In genomic region chr2:110834134-110834827, GRCh38 we compare ENCODE assay signal across 26 cellular contexts.
"Had no signal": no experiment of that assay in that cellular context is flagged by ENCODE, and none has a peak within 500 bp of the region (broad histone marks: within the 10 kb centered on the region; RNA-seq: fewer than 3 reads in every experiment).

No MANE protein-coding gene starts in this region.

- H3K27ac ChIP-seq: esophagus muscularis mucosa, foreskin keratinocyte, right atrium auricular region, suprapubic skin, tibial artery, upper lobe of right lung had no signal

- H3K36me3 ChIP-seq: esophagus muscularis mucosa, right atrium auricular region, suprapubic skin, tibial artery, upper lobe of right lung had no signal

- H3K4me3 Mint-ChIP-seq: activated CD4-positive, alpha-beta T cell treated with anti-CD3 and anti-CD28 coated beads for 36 hours; activated CD8-positive, alpha-beta memory T cell treated with anti-CD3 and anti-CD28 coated beads, Interleukin-2, amount 10 ng/mL, durations not matched to agents 7 days and 5 days; activated CD8-positive, alpha-beta T cell treated with anti-CD3 and anti-CD28 coated beads, Interleukin-2, amount 10 ng/mL, durations not matched to agents 7 days and 5 days; activated naive CD8-positive, alpha-beta T cell; central memory CD8-positive, alpha-beta T cell; dendritic cell treated with granulocyte-macrophage colony-stimulating factor and Interleukin-4, amounts not matched to agents 40 ng/mL and 50 ng/mL, for 4 days; immature natural killer cell; mesothelial cell of epicardium; naive thymus-derived CD4-positive, alpha-beta T cell; stimulated activated naive B cell treated with anti-CD40 and anti-IgM and Interleukin-4, amounts not matched to agents 10 μg/mL and 1 μg/mL and 100 μg/mL, for 72 hours; T-helper 2 cell treated with Interferon-gamma antibody and Interleukin-4, amounts not matched to agents 5 μg/mL and 100 μg/mL, for 36 hours had no signal

- H3K4me1 Mint-ChIP-seq: activated CD8-positive, alpha-beta memory T cell treated with anti-CD3 and anti-CD28 coated beads, Interleukin-2, amount 10 ng/mL, durations not matched to agents 7 days and 5 days had no signal

- H3K36me3 Mint-ChIP-seq: activated CD8-positive, alpha-beta memory T cell treated with anti-CD3 and anti-CD28 coated beads, Interleukin-2, amount 10 ng/mL, durations not matched to agents 7 days and 5 days; activated naive CD8-positive, alpha-beta T cell; immature natural killer cell; mesothelial cell of epicardium; naive thymus-derived CD4-positive, alpha-beta T cell; stimulated activated naive B cell treated with anti-CD40 and anti-IgM and Interleukin-4, amounts not matched to agents 10 μg/mL and 1 μg/mL and 100 μg/mL, for 72 hours had no signal

- H3K4me2 ChIP-seq: smooth muscle cell had no signal

- H3K9me3 ChIP-seq: esophagus muscularis mucosa, right atrium auricular region, suprapubic skin, tibial artery, upper lobe of right lung had no signal

- ATAC-seq: activated CD4-positive, alpha-beta T cell treated with anti-CD3 and anti-CD28 coated beads for 36 hours; activated CD8-positive, alpha-beta memory T cell treated with anti-CD3 and anti-CD28 coated beads, Interleukin-2, amount 10 ng/mL, durations not matched to agents 7 days and 5 days; activated CD8-positive, alpha-beta T cell treated with anti-CD3 and anti-CD28 coated beads, Interleukin-2, amount 10 ng/mL, durations not matched to agents 7 days and 5 days; foreskin keratinocyte; left colon; naive thymus-derived CD4-positive, alpha-beta T cell; upper lobe of right lung had no signal

- H3K4me3 ChIP-seq: esophagus muscularis mucosa, right atrium auricular region, smooth muscle cell, suprapubic skin, tibial artery, upper lobe of right lung had no signal

- H3K27me3 ChIP-seq: right atrium auricular region had no signal

- H3K9me3 Mint-ChIP-seq: activated T-helper 2 cell treated with anti-CD3 and anti-CD28 coated beads, Interferon-gamma antibody, Interleukin-2, Interleukin-4, amounts not matched to agents 10 μg/mL and 5 μg/mL and 100 μg/mL, durations not matched to agents 14 hours and 24 hours and 36 hours; central memory CD8-positive, alpha-beta T cell; dendritic cell treated with granulocyte-macrophage colony-stimulating factor and Interleukin-4, amounts not matched to agents 40 ng/mL and 50 ng/mL, for 4 days; immature natural killer cell; mesothelial cell of epicardium; naive thymus-derived CD4-positive, alpha-beta T cell; stimulated activated naive B cell treated with anti-CD40 and anti-IgM and Interleukin-4, amounts not matched to agents 10 μg/mL and 1 μg/mL and 100 μg/mL, for 72 hours; T-helper 2 cell treated with Interferon-gamma antibody and Interleukin-4, amounts not matched to agents 5 μg/mL and 100 μg/mL, for 36 hours had no signal

- H3K4me1 ChIP-seq: esophagus muscularis mucosa, foreskin keratinocyte, right atrium auricular region, suprapubic skin, tibial artery had no signal

- DNase-seq: activated CD4-positive, alpha-beta T cell treated with anti-CD3 and anti-CD28 coated beads for 36 hours; activated CD4-positive, CD25-positive, alpha-beta regulatory T cell; activated CD8-positive, alpha-beta memory T cell treated with anti-CD3 and anti-CD28 coated beads, Interleukin-2, amount 10 ng/mL, durations not matched to agents 7 days and 5 days; activated CD8-positive, alpha-beta T cell treated with anti-CD3 and anti-CD28 coated beads, Interleukin-2, amount 10 ng/mL, durations not matched to agents 7 days and 5 days; activated T-cell treated with anti-CD3 and anti-CD28 coated beads, Interleukin-2, amount 50 U/mL, for 48 hours; anterior cingulate cortex; effector CD4-positive, alpha-beta T cell; foreskin keratinocyte; immature natural killer cell; kidney; left colon; naive thymus-derived CD4-positive, alpha-beta T cell; stimulated activated CD4-positive, alpha-beta T cell treated with anti-CD3 and anti-CD28 coated beads, Interleukin-2, amount 100 ng/mL, for 24 hours; stimulated activated naive B cell treated with anti-CD40 and anti-IgM and Interleukin-4, amounts not matched to agents 10 μg/mL and 1 μg/mL and 100 μg/mL, for 72 hours; tibial artery; upper lobe of right lung had no signal

- H3K27me3 Mint-ChIP-seq: activated naive CD8-positive, alpha-beta T cell; central memory CD8-positive, alpha-beta T cell had no signal

- H3K27ac Mint-ChIP-seq: activated CD4-positive, alpha-beta T cell treated with anti-CD3 and anti-CD28 coated beads for 36 hours; activated CD8-positive, alpha-beta memory T cell treated with anti-CD3 and anti-CD28 coated beads, Interleukin-2, amount 10 ng/mL, durations not matched to agents 7 days and 5 days; activated CD8-positive, alpha-beta T cell treated with anti-CD3 and anti-CD28 coated beads, Interleukin-2, amount 10 ng/mL, durations not matched to agents 7 days and 5 days; activated naive CD8-positive, alpha-beta T cell; activated T-helper 2 cell treated with anti-CD3 and anti-CD28 coated beads, Interferon-gamma antibody, Interleukin-2, Interleukin-4, amounts not matched to agents 10 μg/mL and 5 μg/mL and 100 μg/mL, durations not matched to agents 14 hours and 24 hours and 36 hours; dendritic cell treated with granulocyte-macrophage colony-stimulating factor and Interleukin-4, amounts not matched to agents 40 ng/mL and 50 ng/mL, for 4 days; immature natural killer cell; mesothelial cell of epicardium; naive thymus-derived CD4-positive, alpha-beta T cell; stimulated activated naive B cell treated with anti-CD40 and anti-IgM and Interleukin-4, amounts not matched to agents 10 μg/mL and 1 μg/mL and 100 μg/mL, for 72 hours; T-helper 2 cell treated with Interferon-gamma antibody and Interleukin-4, amounts not matched to agents 5 μg/mL and 100 μg/mL, for 36 hours had no signal
